In genomic region chr15:71496336-71496955, GRCh38 we compare ENCODE assay signal across 21 cellular contexts.
DNase-seq lines count a peak whose midpoint lies in the region; ATAC-seq, FAIRE-seq and TF ChIP-seq lines count a peak whose summit lies in the region.
"Had no signal": no experiment of that assay in that cellular context is flagged by ENCODE, and none has a peak within 500 bp of the region (broad histone marks: within the 10 kb centered on the region; RNA-seq: fewer than 3 reads in every experiment).

No MANE protein-coding gene starts in this region.

- peaks cover 19% of the 10 kb centered on the region for H3K4me1 ChIP-seq in keratinocyte (ENCODE audit: control insufficient read depth, extremely low read depth, insufficient read depth, low read length)
- H3K4me1 ChIP-seq in gastroesophageal sphincter = peaks cover 0 to 6% (median 0%) of the 10 kb centered on the region in 3 donors

- peak overlapping the region in 1 of 3 experiments; percentile 2 for H3K4me3 ChIP-seq in keratinocyte (ENCODE audit: control insufficient read depth in 2 of 3, extremely low read depth in 1 of 3, insufficient read depth in 2 of 3, low read depth in 1 of 3, low read length in 3 of 3)
- H3K4me3 ChIP-seq in gastroesophageal sphincter = no peak overlapping the region
- H3K4me3 ChIP-seq: coronary artery, ovary, PC-9, thoracic aorta had no signal

- TF ChIP-seq CTCF in keratinocyte (optimal IDR thresholded peaks at IDR 0.05 in 1 of 3, IDR thresholded peaks at IDR 0.05 in 1 of 3, conservative IDR thresholded peaks at IDR 0.05 in 1 of 3; ENCODE audit: extremely low read depth in 1 of 3, insufficient read depth in 2 of 3, low read length in 3 of 3) (no peak), gastroesophageal sphincter (IDR thresholded peaks at IDR 0.05) (no peak)

- peak overlapping the region; percentile 49 for H3K4me2 ChIP-seq in keratinocyte (ENCODE audit: control insufficient read depth, extremely low read depth, insufficient read depth, low read depth, low read length)
- H3K4me2 ChIP-seq: PC-9 had no signal

- 68 to 80% methylated on average over 3 to 4 of the region's 4 CpGs for WGBS in gastroesophageal sphincter (ENCODE audit: low coverage in 1 of 2), 2 donors

- H3K9me1 ChIP-seq in keratinocyte (ENCODE audit: control insufficient read depth, extremely low read depth, insufficient read depth, low read length) = no peaks in the 10 kb centered on the region

- H2AFZ ChIP-seq in keratinocyte (ENCODE audit: control insufficient read depth, low read length) = no peak overlapping the region
- H2AFZ ChIP-seq: PC-9 had no signal

- peak overlapping the region; percentile 85 for H3K27ac ChIP-seq in caudate nucleus (ENCODE audit: low read depth, low read length)
- H3K27ac ChIP-seq in keratinocyte (ENCODE audit: control insufficient read depth, insufficient read depth, low read length) = peak overlapping the region; percentile 15
- no peak overlapping the region for H3K27ac ChIP-seq in gastroesophageal sphincter
- H3K27ac ChIP-seq: coronary artery, ovary, PC-9, VCaP had no signal

- peak; percentile 30 for DNase-seq in EL
- peak; percentile 53 for DNase-seq in M059J (ENCODE audit: low read depth)
- DNase-seq in caudate nucleus (lab: John Stamatoyannopoulos, UW) = no peak
- no peak for DNase-seq in keratinocyte (ENCODE audit: low read depth, low spot score)
- no peak for DNase-seq in GOT3 (lab: John Stamatoyannopoulos, UW)
- DNase-seq: activated CD8-positive, alpha-beta memory T cell treated with anti-CD3 and anti-CD28 coated beads for 24 hours; erythroblast; NCI-H1092; NCI-H2107; NCI-H526 treated with DMSO at 0.1 percent for 48 hours; ovary; PC-9 had no signal

- peaks cover 2% of the 10 kb centered on the region for H3K9me3 ChIP-seq in keratinocyte (ENCODE audit: control insufficient read depth, low read depth, low read length)
- no peaks in the 10 kb centered on the region for H3K9me3 ChIP-seq in gastroesophageal sphincter
- H3K9me3 ChIP-seq: ovary, thoracic aorta had no signal

- FAIRE-seq in keratinocyte (lab: Jason Lieb, UNC) = peak; percentile 84
- FAIRE-seq: D721Med, GM18507 had no signal

- ATAC-seq in GM21528 (IDR thresholded peaks at IDR 0.05; ENCODE audit: low FRiP score, unreplicated experiment) (no peak), gastroesophageal sphincter (no peak), HG03097 (IDR thresholded peaks at IDR 0.05; ENCODE audit: low FRiP score, unreplicated experiment) (no peak)
- ATAC-seq: left lobe of liver had no signal

- H3K27me3 ChIP-seq in keratinocyte (ENCODE audit: control insufficient read depth, extremely low read depth, insufficient read depth, low read length) (no peaks in the 10 kb centered on the region), gastroesophageal sphincter (no peaks in the 10 kb centered on the region)
- H3K27me3 ChIP-seq: ovary had no signal

- dilution Hi-C loops in keratinocyte (cut with MboI; ENCODE audit: extremely low pct_ligation_motif_present, low sequenced_read_pairs) = no loop called here

- H3K36me3 ChIP-seq in keratinocyte (ENCODE audit: control insufficient read depth in 2 of 2, extremely low read depth in 1 of 2, insufficient read depth in 2 of 2, low read length in 2 of 2) = peaks cover 0 to 1% of the 10 kb centered on the region in 2 experiments
- H3K36me3 ChIP-seq in gastroesophageal sphincter = no peaks in the 10 kb centered on the region
- H3K36me3 ChIP-seq: ovary, thoracic aorta had no signal

- H3K9ac ChIP-seq in keratinocyte (ENCODE audit: control insufficient read depth, extremely low read depth, insufficient read depth, low read length) = no peak overlapping the region

- no peaks in the 10 kb centered on the region for H3K79me2 ChIP-seq in keratinocyte (ENCODE audit: control insufficient read depth, insufficient read depth, low read length)

- no peaks in the 10 kb centered on the region for H4K20me1 ChIP-seq in keratinocyte (ENCODE audit: control insufficient read depth, extremely low read depth, insufficient read depth, low read length)

- no peak for TF ChIP-seq EP300 in gastroesophageal sphincter (IDR thresholded peaks at IDR 0.05)

- no peak for TF ChIP-seq POLR2A in gastroesophageal sphincter (IDR thresholded peaks at IDR 0.05)

Comparison
In these comparisons a context has a peak if more than half of its experiments do, and no peak if none do; other contexts are left out.
1. DNase-seq: peak in EL (single experiment) and M059J (single experiment); none in caudate nucleus (0 of 61), keratinocyte (single experiment) and GOT3 (single experiment).
2. H3K27ac ChIP-seq: peak in caudate nucleus (single experiment) and keratinocyte (single experiment); none in gastroesophageal sphincter (0 of 4).